Comparison of ENCODE assay signal across 19 cellular contexts in genomic region chr18:73940721-73941120, GRCh38.
DNase-seq lines count a peak whose midpoint lies in the region; ATAC-seq and TF ChIP-seq lines count a peak whose summit lies in the region.
"Had no signal": no experiment of that assay in that cellular context is flagged by ENCODE, and none has a peak within 500 bp of the region (broad histone marks: within the 10 kb centered on the region; RNA-seq: fewer than 3 reads in every experiment).

No MANE protein-coding gene starts in this region.

- TF ChIP-seq EP300 in esophagus muscularis mucosa (IDR thresholded peaks at IDR 0.05) = no peak

- H3K27ac ChIP-seq in right atrium auricular region = no peak overlapping the region
- no peak overlapping the region for H3K27ac ChIP-seq in SK-N-MC
- no peak overlapping the region for H3K27ac ChIP-seq in esophagus muscularis mucosa (replicated peaks in 1 of 4)
- H3K27ac ChIP-seq: 22Rv1 had no signal

- DNase-seq in right atrium auricular region (ENCODE audit: low spot score) (peak; percentile 43), Right ventricle myocardium inferior (ENCODE audit: missing footprints) (no peak), SK-N-MC (ENCODE audit: low read depth, low spot score) (no peak), esophagus muscularis mucosa (ENCODE audit: extremely low spot score) (peak; percentile 78), KG1 (lab: John Stamatoyannopoulos, UW) (no peak), OCI-M1 (lab: John Stamatoyannopoulos, UW) (no peak), NCI-H2171 treated with DMSO at 0.1 percent for 48 hours (lab: John Stamatoyannopoulos, UW) (no peak)
- DNase-seq: ACHN; AML-193; C1 segment of cervical spinal cord; Calu3; CD4-positive, alpha-beta memory T cell; COR-L47; DMS79 treated with DMSO at 0.1 percent for 48 hours; GF-D8; H9 had no signal

- H3K27me3 ChIP-seq in right atrium auricular region (no peaks in the 10 kb centered on the region), esophagus muscularis mucosa (no peaks in the 10 kb centered on the region)

- TF ChIP-seq POLR2A in esophagus muscularis mucosa (IDR thresholded peaks at IDR 0.05; ENCODE audit: low read depth) = no peak

- H3K4me1 ChIP-seq in right atrium auricular region (no peaks in the 10 kb centered on the region), esophagus muscularis mucosa (no peaks in the 10 kb centered on the region)

- no peaks in the 10 kb centered on the region for H3K9me3 ChIP-seq in right atrium auricular region
- H3K9me3 ChIP-seq in SK-N-MC (ENCODE audit: low read depth, low read length) = no peaks in the 10 kb centered on the region
- no peaks in the 10 kb centered on the region for H3K9me3 ChIP-seq in esophagus muscularis mucosa

- no peak for ATAC-seq in Right ventricle myocardium inferior
- ATAC-seq: GM23338, HCT116 had no signal

- H3K9ac ChIP-seq in SK-N-MC (ENCODE audit: insufficient read length) = no peak overlapping the region

- TF ChIP-seq CTCF in right atrium auricular region (IDR thresholded peaks at IDR 0.05) (no peak), esophagus muscularis mucosa (IDR thresholded peaks at IDR 0.05) (no peak)

- intact Hi-C loops in Right ventricle myocardium inferior (cut with DNase I) (no loop called here), esophagus muscularis mucosa (cut with DNase I) (no loop called here)

- 78% methylated on average over 8 of the region's 8 CpGs for WGBS in esophagus muscularis mucosa

- H3K4me3 ChIP-seq in right atrium auricular region = no peak overlapping the region
- H3K4me3 ChIP-seq in SK-N-MC = peak overlapping the region; percentile 40
- no peak overlapping the region for H3K4me3 ChIP-seq in esophagus muscularis mucosa
- H3K4me3 ChIP-seq: GM23338 had no signal

- H3K36me3 ChIP-seq in right atrium auricular region (no peaks in the 10 kb centered on the region), SK-N-MC (ENCODE audit: insufficient read depth, low read length) (no peaks in the 10 kb centered on the region), esophagus muscularis mucosa (no peaks in the 10 kb centered on the region)

Comparison
In these comparisons a context has a peak if more than half of its experiments do, and no peak if none do; other contexts are left out.
1. DNase-seq: peak in right atrium auricular region (single experiment) and esophagus muscularis mucosa (single experiment); none in Right ventricle myocardium inferior (single experiment), SK-N-MC (single experiment), KG1 (single experiment), OCI-M1 (single experiment) and NCI-H2171 treated with DMSO at 0.1 percent for 48 hours (single experiment).